28 cellular contexts compared by ENCODE assay signal in genomic region chr2:226657340-226658053, GRCh38.
"Had no signal": no experiment of that assay in that cellular context is flagged by ENCODE, and none has a peak within 500 bp of the region (broad histone marks: within the 10 kb centered on the region; RNA-seq: fewer than 3 reads in every experiment).

No MANE protein-coding gene starts in this region.

- H3K27ac Mint-ChIP-seq: activated CD4-positive, alpha-beta memory T cell treated with anti-CD3 and anti-CD28 coated beads, Interleukin-2, amount 10 ng/mL, durations not matched to agents 7 days and 5 days; activated CD4-positive, alpha-beta T cell treated with anti-CD3 and anti-CD28 coated beads for 36 hours; activated naive CD4-positive, alpha-beta T cell treated with anti-CD3 and anti-CD28 coated beads for 36 hours; activated naive CD8-positive, alpha-beta T cell; activated T-helper 17 cell treated with anti-CD3 and anti-CD28 coated beads, Interleukin-2, amount 50 U/mL, for 72 hours had no signal

- H3K27me3 Mint-ChIP-seq: activated CD4-positive, alpha-beta memory T cell treated with anti-CD3 and anti-CD28 coated beads, Interleukin-2, amount 10 ng/mL, durations not matched to agents 7 days and 5 days; activated CD4-positive, alpha-beta T cell treated with anti-CD3 and anti-CD28 coated beads for 36 hours; activated naive CD8-positive, alpha-beta T cell had no signal

- H3K36me3 Mint-ChIP-seq: activated naive CD8-positive, alpha-beta T cell had no signal

- H3K9me3 Mint-ChIP-seq: activated naive CD4-positive, alpha-beta T cell treated with anti-CD3 and anti-CD28 coated beads for 36 hours had no signal

- H3K9me2 ChIP-seq: SK-N-SH had no signal

- H3K9ac ChIP-seq: SK-N-SH had no signal

- H3K4me2 ChIP-seq: SK-N-SH had no signal

- DNase-seq: activated CD4-positive, alpha-beta memory T cell treated with anti-CD3 and anti-CD28 coated beads, Interleukin-2, amount 10 ng/mL, durations not matched to agents 7 days and 5 days; activated CD4-positive, alpha-beta T cell treated with anti-CD3 and anti-CD28 coated beads for 36 hours; activated CD4-positive, alpha-beta T cell treated with anti-CD3 and anti-CD28 coated beads, Interleukin-2, amount 50 U/mL, for 1 hour; activated gamma-delta T cell; activated naive CD4-positive, alpha-beta T cell treated with anti-CD3 and anti-CD28 coated beads for 36 hours; activated T-cell treated with anti-CD3 and anti-CD28 coated beads for 4 hours; activated T-cell treated with anti-CD3 and anti-CD28 coated beads, Interleukin-2, amount 50 U/mL, for 48 hours; adrenal gland; aorta; body of pancreas; KBM-7; NCI-H1092; NCI-H1417 treated with DMSO at 0.1 percent for 48 hours; NCI-H1694; NCI-H2029; NCI-H345; NCI-H510A; NCI-H526 treated with DMSO at 0.1 percent for 48 hours; NCI-H82; RPMI8226; SK-N-SH; T-helper 1 cell had no signal

- H3K36me3 ChIP-seq: adrenal gland, cardiac muscle cell, SJCRH30 had no signal

- H3K27me3 ChIP-seq: adrenal gland, body of pancreas, cardiac muscle cell, SJCRH30 had no signal

- H3K4me3 ChIP-seq: adrenal gland, body of pancreas, cardiac muscle cell, SJCRH30 had no signal

- H3K9me3 ChIP-seq: adrenal gland, body of pancreas, SJCRH30, SK-N-SH had no signal

- H3K27ac ChIP-seq: adrenal gland, cardiac muscle cell, SJCRH30 had no signal

- ATAC-seq: activated CD4-positive, alpha-beta T cell treated with anti-CD3 and anti-CD28 coated beads for 36 hours; activated T-helper 17 cell treated with anti-CD3 and anti-CD28 coated beads, Interleukin-2, amount 50 U/mL, for 72 hours; body of pancreas; Panc1; Right ventricle myocardium inferior had no signal

- H3K4me3 Mint-ChIP-seq: activated CD4-positive, alpha-beta memory T cell treated with anti-CD3 and anti-CD28 coated beads, Interleukin-2, amount 10 ng/mL, durations not matched to agents 7 days and 5 days; activated CD4-positive, alpha-beta T cell treated with anti-CD3 and anti-CD28 coated beads for 36 hours; activated naive CD4-positive, alpha-beta T cell treated with anti-CD3 and anti-CD28 coated beads for 36 hours; activated naive CD8-positive, alpha-beta T cell; activated T-helper 17 cell treated with anti-CD3 and anti-CD28 coated beads, Interleukin-2, amount 50 U/mL, for 72 hours had no signal
